33 cellular contexts compared by ENCODE assay signal in genomic region chr2:237517163-237517562, GRCh38. TPM values are rescaled to one million over a fixed set of nuclear protein-coding genes. Genes with fewer than 3 reads are reported as not detected.
"Had no signal": no experiment of that assay in that cellular context is flagged by ENCODE, and none has a peak within 500 bp of the region (broad histone marks: within the 10 kb centered on the region; RNA-seq: fewer than 3 reads in every experiment).

No MANE protein-coding gene starts in this region.

- H3K9me3 ChIP-seq: left lung, lower lobe of right lung, mucosa of descending colon, pancreas, prostate gland, sigmoid colon, spleen, suprapubic skin, thoracic aorta, tibial artery, upper lobe of right lung, uterus had no signal

- H3K27me3 ChIP-seq: left lung, pancreas, sigmoid colon, suprapubic skin, upper lobe of right lung, uterus had no signal

- H3K4me3 ChIP-seq: left lung, lower lobe of right lung, mucosa of descending colon, pancreas, prostate gland, sigmoid colon, spleen, suprapubic skin, thoracic aorta, tibial artery, upper lobe of right lung, uterus had no signal

- H3K36me3 Mint-ChIP-seq: immature natural killer cell; mesothelial cell of epicardium; naive thymus-derived CD4-positive, alpha-beta T cell; natural killer cell treated with Interleukin-12 subunit alpha and Interleukin-12 subunit beta and Interleukin-15 and Interleukin-18, amount 100 ng/mL, for 72 hours; stimulated activated effector memory CD8-positive, alpha-beta T cell treated with anti-CD3 and anti-CD28 coated beads, Interleukin-12 subunit alpha, Interleukin-12 subunit beta, amount 100 ng/mL, for 72 hours had no signal

- H3K4me3 Mint-ChIP-seq: immature natural killer cell; mesothelial cell of epicardium; naive thymus-derived CD4-positive, alpha-beta T cell; natural killer cell treated with Interleukin-12 subunit alpha and Interleukin-12 subunit beta and Interleukin-15 and Interleukin-18, amount 100 ng/mL, for 72 hours; stimulated activated effector memory CD8-positive, alpha-beta T cell treated with anti-CD3 and anti-CD28 coated beads, Interleukin-12 subunit alpha, Interleukin-12 subunit beta, amount 100 ng/mL, for 72 hours; stimulated activated naive CD8-positive, alpha-beta T cell treated with anti-CD3 and anti-CD28 coated beads, Interleukin-15, Interleukin-2, amounts not matched to agents 100 ng/mL and 50 ng/mL, for 24 hours had no signal

- H3K27ac ChIP-seq: left lung, lower lobe of right lung, pancreas, prostate gland, sigmoid colon, spleen, suprapubic skin, thoracic aorta, tibial artery, upper lobe of right lung, uterus had no signal

- H3K27me3 Mint-ChIP-seq: naive thymus-derived CD4-positive, alpha-beta T cell; stimulated activated naive CD8-positive, alpha-beta T cell treated with anti-CD3 and anti-CD28 coated beads, Interleukin-15, Interleukin-2, amounts not matched to agents 100 ng/mL and 50 ng/mL, for 24 hours had no signal

- H3K9me3 Mint-ChIP-seq: immature natural killer cell; mesothelial cell of epicardium; natural killer cell treated with Interleukin-12 subunit alpha and Interleukin-12 subunit beta and Interleukin-15 and Interleukin-18, amount 100 ng/mL, for 72 hours; stimulated activated effector memory CD8-positive, alpha-beta T cell treated with anti-CD3 and anti-CD28 coated beads, Interleukin-12 subunit alpha, Interleukin-12 subunit beta, amount 100 ng/mL, for 72 hours; stimulated activated naive CD8-positive, alpha-beta T cell treated with anti-CD3 and anti-CD28 coated beads, Interleukin-15, Interleukin-2, amounts not matched to agents 100 ng/mL and 50 ng/mL, for 24 hours had no signal

- DNase-seq: hypothalamus; immature natural killer cell; kidney; left colon; left lung; lower lobe of right lung; mammary epithelial cell; mesendoderm; mucosa of descending colon; naive thymus-derived CD4-positive, alpha-beta T cell; pancreas; retina; right cardiac atrium; sigmoid colon; small intestine; spleen; stimulated activated CD4-positive, alpha-beta T cell treated with anti-CD3 and anti-CD28 coated beads, Interleukin-4, amount 100 ng/mL, for 24 hours; stimulated activated naive CD4-positive, alpha-beta T cell; tibial artery; trophoblast cell; upper lobe of right lung; uterus had no signal

- H3K27ac Mint-ChIP-seq: immature natural killer cell; mesothelial cell of epicardium; natural killer cell treated with Interleukin-12 subunit alpha and Interleukin-12 subunit beta and Interleukin-15 and Interleukin-18, amount 100 ng/mL, for 72 hours; stimulated activated effector memory CD8-positive, alpha-beta T cell treated with anti-CD3 and anti-CD28 coated beads, Interleukin-12 subunit alpha, Interleukin-12 subunit beta, amount 100 ng/mL, for 72 hours; stimulated activated naive CD8-positive, alpha-beta T cell treated with anti-CD3 and anti-CD28 coated beads, Interleukin-15, Interleukin-2, amounts not matched to agents 100 ng/mL and 50 ng/mL, for 24 hours had no signal

- H3K4me1 Mint-ChIP-seq: immature natural killer cell; naive thymus-derived CD4-positive, alpha-beta T cell; stimulated activated effector memory CD8-positive, alpha-beta T cell treated with anti-CD3 and anti-CD28 coated beads, Interleukin-12 subunit alpha, Interleukin-12 subunit beta, amount 100 ng/mL, for 72 hours had no signal

- H3K4me1 ChIP-seq: uterus had no signal

- H3K36me3 ChIP-seq: pancreas, prostate gland, sigmoid colon, spleen, suprapubic skin, thoracic aorta, tibial artery, uterus had no signal

RNA-seq across cellular contexts. Expression of gene MLPH, which starts 30.1 kb away (rescaled TPM):
- total RNA-seq: naive thymus-derived CD4-positive, alpha-beta T cell; natural killer cell treated with Interleukin-12 subunit alpha and Interleukin-12 subunit beta and Interleukin-15 and Interleukin-18, amount 100 ng/mL, for 72 hours had no signal

RNA-seq across cellular contexts. Expression of gene PRLH, which starts 49.2 kb away (rescaled TPM):
- total RNA-seq: kidney; left colon; left lung; liver; lower lobe of right lung; mammary epithelial cell; mesothelial cell of epicardium; mucosa of descending colon; myocyte; naive thymus-derived CD4-positive, alpha-beta T cell; natural killer cell treated with Interleukin-12 subunit alpha and Interleukin-12 subunit beta and Interleukin-15 and Interleukin-18, amount 100 ng/mL, for 72 hours; omental fat pad; pancreas; prostate gland; right cardiac atrium; sigmoid colon; spleen; subcutaneous adipose tissue; suprapubic skin; thoracic aorta; upper lobe of right lung; uterus had no signal
